1 cellular context compared by ENCODE assay signal in the genomic region with DNA sequence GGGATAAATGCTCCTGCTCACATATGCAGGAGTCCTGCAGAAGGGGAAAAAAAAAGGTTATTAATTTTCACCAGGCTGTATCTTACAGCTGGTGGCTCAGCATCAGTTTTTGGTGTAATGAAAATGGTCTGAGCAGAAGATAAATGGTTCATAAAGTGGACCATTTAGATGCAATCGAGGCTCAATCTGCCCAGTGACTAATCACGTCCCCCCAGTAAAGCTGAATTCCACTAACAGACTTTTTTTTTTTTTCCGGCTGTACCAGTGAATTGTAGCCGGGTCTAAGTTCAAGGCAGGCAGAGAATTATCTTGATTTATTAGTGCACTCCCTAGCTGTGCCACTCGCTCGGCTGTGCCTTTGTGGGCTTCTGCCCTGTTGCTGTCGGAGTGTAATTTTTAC.
A peak's percentile ranks its signal among the peaks of the same experiment; 100 is the strongest.
TF ChIP-seq lines count a peak whose summit lies in the region.

No MANE protein-coding gene starts in this region.

TF ChIP-seq in SK-N-SH, 30 proteins besides CTCF, POLR2A, EP300 and RAD21 (continued from another document):
- TF ChIP-seq, protein P1, sequence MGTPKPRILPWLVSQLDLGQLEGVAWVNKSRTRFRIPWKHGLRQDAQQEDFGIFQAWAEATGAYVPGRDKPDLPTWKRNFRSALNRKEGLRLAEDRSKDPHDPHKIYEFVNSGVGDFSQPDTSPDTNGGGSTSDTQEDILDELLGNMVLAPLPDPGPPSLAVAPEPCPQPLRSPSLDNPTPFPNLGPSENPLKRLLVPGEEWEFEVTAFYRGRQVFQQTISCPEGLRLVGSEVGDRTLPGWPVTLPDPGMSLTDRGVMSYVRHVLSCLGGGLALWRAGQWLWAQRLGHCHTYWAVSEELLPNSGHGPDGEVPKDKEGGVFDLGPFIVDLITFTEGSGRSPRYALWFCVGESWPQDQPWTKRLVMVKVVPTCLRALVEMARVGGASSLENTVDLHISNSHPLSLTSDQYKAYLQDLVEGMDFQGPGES (IDR thresholded peaks at IDR 0.05; ENCODE audit: low read depth, low read length) = no peak
- TF ChIP-seq MXI1 (IDR thresholded peaks at IDR 0.05; ENCODE audit: low read depth, low read length) = peak; percentile 52; the same call in 1 of the 2 replicates
- TF ChIP-seq, protein P2, sequence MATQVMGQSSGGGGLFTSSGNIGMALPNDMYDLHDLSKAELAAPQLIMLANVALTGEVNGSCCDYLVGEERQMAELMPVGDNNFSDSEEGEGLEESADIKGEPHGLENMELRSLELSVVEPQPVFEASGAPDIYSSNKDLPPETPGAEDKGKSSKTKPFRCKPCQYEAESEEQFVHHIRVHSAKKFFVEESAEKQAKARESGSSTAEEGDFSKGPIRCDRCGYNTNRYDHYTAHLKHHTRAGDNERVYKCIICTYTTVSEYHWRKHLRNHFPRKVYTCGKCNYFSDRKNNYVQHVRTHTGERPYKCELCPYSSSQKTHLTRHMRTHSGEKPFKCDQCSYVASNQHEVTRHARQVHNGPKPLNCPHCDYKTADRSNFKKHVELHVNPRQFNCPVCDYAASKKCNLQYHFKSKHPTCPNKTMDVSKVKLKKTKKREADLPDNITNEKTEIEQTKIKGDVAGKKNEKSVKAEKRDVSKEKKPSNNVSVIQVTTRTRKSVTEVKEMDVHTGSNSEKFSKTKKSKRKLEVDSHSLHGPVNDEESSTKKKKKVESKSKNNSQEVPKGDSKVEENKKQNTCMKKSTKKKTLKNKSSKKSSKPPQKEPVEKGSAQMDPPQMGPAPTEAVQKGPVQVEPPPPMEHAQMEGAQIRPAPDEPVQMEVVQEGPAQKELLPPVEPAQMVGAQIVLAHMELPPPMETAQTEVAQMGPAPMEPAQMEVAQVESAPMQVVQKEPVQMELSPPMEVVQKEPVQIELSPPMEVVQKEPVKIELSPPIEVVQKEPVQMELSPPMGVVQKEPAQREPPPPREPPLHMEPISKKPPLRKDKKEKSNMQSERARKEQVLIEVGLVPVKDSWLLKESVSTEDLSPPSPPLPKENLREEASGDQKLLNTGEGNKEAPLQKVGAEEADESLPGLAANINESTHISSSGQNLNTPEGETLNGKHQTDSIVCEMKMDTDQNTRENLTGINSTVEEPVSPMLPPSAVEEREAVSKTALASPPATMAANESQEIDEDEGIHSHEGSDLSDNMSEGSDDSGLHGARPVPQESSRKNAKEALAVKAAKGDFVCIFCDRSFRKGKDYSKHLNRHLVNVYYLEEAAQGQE (IDR thresholded peaks at IDR 0.05; ENCODE audit: low read depth, low read length) = no peak
